1 cellular context compared by ENCODE assay signal in genomic region chr2:162155093-162155492, GRCh38.
TF ChIP-seq lines count a peak whose summit lies in the region.

No MANE protein-coding gene starts in this region.

TF ChIP-seq in H1, 55 proteins besides CTCF, POLR2A, EP300 and RAD21:
- no peak for TF ChIP-seq MAFK (IDR thresholded peaks at IDR 0.05; ENCODE audit: low read depth, low read length)
- TF ChIP-seq, protein P1, sequence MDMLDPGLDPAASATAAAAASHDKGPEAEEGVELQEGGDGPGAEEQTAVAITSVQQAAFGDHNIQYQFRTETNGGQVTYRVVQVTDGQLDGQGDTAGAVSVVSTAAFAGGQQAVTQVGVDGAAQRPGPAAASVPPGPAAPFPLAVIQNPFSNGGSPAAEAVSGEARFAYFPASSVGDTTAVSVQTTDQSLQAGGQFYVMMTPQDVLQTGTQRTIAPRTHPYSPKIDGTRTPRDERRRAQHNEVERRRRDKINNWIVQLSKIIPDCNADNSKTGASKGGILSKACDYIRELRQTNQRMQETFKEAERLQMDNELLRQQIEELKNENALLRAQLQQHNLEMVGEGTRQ (IDR thresholded peaks at IDR 0.05; ENCODE audit: low read length): no peak
- TF ChIP-seq SAP30 (IDR thresholded peaks at IDR 0.05; ENCODE audit: insufficient read depth, insufficient replicate concordance, low read length): no peak
- no peak for TF ChIP-seq TEAD4 (IDR thresholded peaks at IDR 0.05; ENCODE audit: low read depth, low read length)
- no peak for TF ChIP-seq ATF3 (IDR thresholded peaks at IDR 0.05; ENCODE audit: insufficient read depth, low read depth, low read length)
